In genomic region chr15:101129851-101130250, GRCh38 we compare ENCODE assay signal across 13 cellular contexts.
A peak's percentile ranks its signal among the peaks of the same experiment; 100 is the strongest.
DNase-seq lines count a peak whose midpoint lies in the region; ATAC-seq, FAIRE-seq and TF ChIP-seq lines count a peak whose summit lies in the region.
"Had no signal": no experiment of that assay in that cellular context is flagged by ENCODE, and none has a peak within 500 bp of the region (broad histone marks: within the 10 kb centered on the region; RNA-seq: fewer than 3 reads in every experiment).

No MANE protein-coding gene starts in this region.

- CTCF ChIA-PET in HepG2 (lab: Yijun Ruan, JAX; ENCODE audit: low intra/inter-chr PET ratio, low total read pairs) = no interaction called here

- no peak overlapping the region for H3K27ac ChIP-seq in HepG2 (ENCODE audit: extremely low read length, insufficient read depth, low read length)
- no peak overlapping the region for H3K27ac ChIP-seq in right lobe of liver
- H3K27ac ChIP-seq in vagina = no peak overlapping the region

- H3K27me3 Mint-ChIP-seq in IgD-negative memory B cell = peaks cover 3% of the 10 kb centered on the region
- no peaks in the 10 kb centered on the region for H3K27me3 Mint-ChIP-seq in T-helper 17 cell

- TF ChIP-seq POLR2A in HepG2 (IDR thresholded peaks at IDR 0.05; ENCODE audit: insufficient read depth in 1 of 2, low read depth in 2 of 2, low read length in 2 of 2) (no peak), right lobe of liver (IDR thresholded peaks at IDR 0.05) (no peak), vagina (IDR thresholded peaks at IDR 0.05) (no peak)

- H3K27me3 ChIP-seq in HepG2 (ENCODE audit: control insufficient read depth in 1 of 2, insufficient read depth in 2 of 2, low read length in 2 of 2) = peaks cover 2 to 22% of the 10 kb centered on the region in 2 experiments; a peak in 3 of 5 replicates
- H3K27me3 ChIP-seq in right lobe of liver = no peaks in the 10 kb centered on the region
- H3K27me3 ChIP-seq in vagina = no peaks in the 10 kb centered on the region
- H3K27me3 ChIP-seq: BE2C had no signal

- H3K36me3 Mint-ChIP-seq in IgD-negative memory B cell = peaks cover 2% of the 10 kb centered on the region
- no peaks in the 10 kb centered on the region for H3K36me3 Mint-ChIP-seq in T-helper 17 cell (ENCODE audit: low read depth)

- no peak for TF ChIP-seq RAD21 in HepG2 (CRISPR knock-in tag; IDR thresholded peaks at IDR 0.05)

- H3K4me3 Mint-ChIP-seq in IgD-negative memory B cell (peak overlapping the region in 3 of 4 donors; percentile 16 to 73 (median 64)), T-helper 17 cell (no peak overlapping the region)

- POLR2A ChIA-PET in HepG2 (lab: Yijun Ruan, JAX) = no interaction called here

- no peak for ATAC-seq in HepG2
- no peak for ATAC-seq in right lobe of liver
- no peak for ATAC-seq in T-helper 17 cell

- H3K4me3 ChIP-seq in HepG2 (replicated peaks in 1 of 3; ENCODE audit: insufficient read depth in 1 of 3, low read depth in 2 of 3, low read length in 3 of 3) (no peak overlapping the region), right lobe of liver (no peak overlapping the region), vagina (no peak overlapping the region)

- TF ChIP-seq CTCF in HepG2 (CRISPR knock-in tag; IDR thresholded peaks at IDR 0.05) = no peak
- no peak for TF ChIP-seq CTCF in right lobe of liver (IDR thresholded peaks at IDR 0.05)
- TF ChIP-seq CTCF in vagina (IDR thresholded peaks at IDR 0.05) = no peak

- DNase-seq in HepG2 (ENCODE audit: low spot score) = no peak
- DNase-seq in right lobe of liver = no peak
- DNase-seq in T-helper 17 cell = no peak
- no peak for DNase-seq in Kasumi-1 (lab: John Stamatoyannopoulos, UW)
- DNase-seq in SW480 (ENCODE audit: low spot score) = no peak
- DNase-seq in vagina (ENCODE audit: extremely low spot score in 2 of 2) = no peak
- DNase-seq: BE2C, H7, NCI-H187 treated with DMSO at 0.1 percent for 48 hours, NCI-H446, SIG-M5 had no signal

- no peaks in the 10 kb centered on the region for H3K36me3 ChIP-seq in HepG2 (replicated peaks in 1 of 2; ENCODE audit: control insufficient read depth in 1 of 2, insufficient read depth in 2 of 2, low read length in 2 of 2)
- H3K36me3 ChIP-seq in right lobe of liver = no peaks in the 10 kb centered on the region
- H3K36me3 ChIP-seq in vagina = no peaks in the 10 kb centered on the region
- H3K36me3 ChIP-seq: BE2C had no signal

- H3K9me3 Mint-ChIP-seq in IgD-negative memory B cell = peaks cover 0 to 2% (median 0%) of the 10 kb centered on the region in 3 donors

- no peak overlapping the region for H3K4me2 ChIP-seq in HepG2 (ENCODE audit: low read depth, low read length)

- no peak overlapping the region for H3K9ac ChIP-seq in HepG2 (ENCODE audit: insufficient read depth, low read depth, low read length)

- no TSS peak for BruUV-seq in HepG2 (replicated peaks; lab: Mats Ljungman, UMichigan)

- TF ChIP-seq EP300 in HepG2 (IDR thresholded peaks at IDR 0.05; ENCODE audit: low read depth in 2 of 2, low read length in 2 of 2) (no peak), HepG2 (CRISPR knock-in tag; IDR thresholded peaks at IDR 0.05; ENCODE audit: borderline replicate concordance) (no peak)

- H3K9me3 ChIP-seq in HepG2 (ENCODE audit: low read length) = no peaks in the 10 kb centered on the region
- H3K9me3 ChIP-seq in right lobe of liver = no peaks in the 10 kb centered on the region
- H3K9me3 ChIP-seq in T-helper 17 cell (ENCODE audit: control insufficient read depth, low read length, poor library complexity, severe bottlenecking) = no peaks in the 10 kb centered on the region
- no peaks in the 10 kb centered on the region for H3K9me3 ChIP-seq in vagina
- H3K9me3 ChIP-seq: BE2C had no signal

- intact Hi-C loops in HepG2 (cut with micrococcal nuclease; ENCODE audit: unreplicated experiment) = loop anchor here (5.0 to 10.0 kb wide), 2 partner anchors 38 to 125 kb away; partner anchors contain the start of gene CHSY1
- intact Hi-C loops in right lobe of liver (cut with DNase I) = no loop called here
- intact Hi-C loops in vagina (cut with DNase I) = no loop called here

- in situ Hi-C loops in HepG2 (cut with HindIII; ENCODE audit: extremely low pct_ligation_motif_present, low pct_unique_long_range_greater_than_20kb) = loop anchor here (5.0 kb wide), 1 partner anchor 38 kb away; no protein-coding TSS in a partner anchor

- no peak overlapping the region for H2AFZ ChIP-seq in HepG2 (ENCODE audit: low read length)

- H3K79me2 ChIP-seq in HepG2 (ENCODE audit: insufficient read depth, low read length) = no peaks in the 10 kb centered on the region

- peak overlapping the region in 2 of 3 donors; percentile 1 to 36 for H3K27ac Mint-ChIP-seq in IgD-negative memory B cell
- H3K27ac Mint-ChIP-seq in T-helper 17 cell = peak overlapping the region; percentile 85

- WGBS in HepG2 (ENCODE audit: low lambda C conversion rate) = 59% methylated on average over 4 of the region's 4 CpGs
- 81% methylated on average over 4 of the region's 4 CpGs for WGBS in right lobe of liver (ENCODE audit: insufficient coverage, low coverage, low lambda C conversion rate, missing lambda C conversion rate)

- H3K4me1 Mint-ChIP-seq in IgD-negative memory B cell (peaks cover 42 to 55% (median 48%) of the 10 kb centered on the region in 3 donors), T-helper 17 cell (peaks cover 23% of the 10 kb centered on the region)

- H3K4me1 ChIP-seq in HepG2 (ENCODE audit: insufficient read depth, low read length) (peaks cover 37% of the 10 kb centered on the region), right lobe of liver (peaks cover 0 to 10% (median 0%) of the 10 kb centered on the region in 4 donors), vagina (peaks cover 20% of the 10 kb centered on the region)

- H4K20me1 ChIP-seq in HepG2 (ENCODE audit: insufficient read depth, low read length) = no peaks in the 10 kb centered on the region

- FAIRE-seq in HepG2 (lab: Jason Lieb, UNC) = no peak
- FAIRE-seq: GM18507 had no signal

TF ChIP-seq in HepG2, 621 proteins besides CTCF, POLR2A, EP300 and RAD21:
- TF ChIP-seq PHF21A (CRISPR knock-in tag; IDR thresholded peaks at IDR 0.05) (no peak), KDM2A (CRISPR knock-in tag; IDR thresholded peaks at IDR 0.05; ENCODE audit: borderline replicate concordance, low read depth) (no peak), KAT2B (IDR thresholded peaks at IDR 0.05; ENCODE audit: borderline replicate concordance, low read depth, low read length) (no peak), ZNF7 (CRISPR knock-in tag; IDR thresholded peaks at IDR 0.05) (peak; percentile 74), ZNF232 (CRISPR knock-in tag; IDR thresholded peaks at IDR 0.05; ENCODE audit: borderline replicate concordance) (no peak), ZNF335 (CRISPR knock-in tag; IDR thresholded peaks at IDR 0.05) (no peak), SRY (CRISPR knock-in tag; IDR thresholded peaks at IDR 0.05) (no peak)
- TF ChIP-seq, protein P1, sequence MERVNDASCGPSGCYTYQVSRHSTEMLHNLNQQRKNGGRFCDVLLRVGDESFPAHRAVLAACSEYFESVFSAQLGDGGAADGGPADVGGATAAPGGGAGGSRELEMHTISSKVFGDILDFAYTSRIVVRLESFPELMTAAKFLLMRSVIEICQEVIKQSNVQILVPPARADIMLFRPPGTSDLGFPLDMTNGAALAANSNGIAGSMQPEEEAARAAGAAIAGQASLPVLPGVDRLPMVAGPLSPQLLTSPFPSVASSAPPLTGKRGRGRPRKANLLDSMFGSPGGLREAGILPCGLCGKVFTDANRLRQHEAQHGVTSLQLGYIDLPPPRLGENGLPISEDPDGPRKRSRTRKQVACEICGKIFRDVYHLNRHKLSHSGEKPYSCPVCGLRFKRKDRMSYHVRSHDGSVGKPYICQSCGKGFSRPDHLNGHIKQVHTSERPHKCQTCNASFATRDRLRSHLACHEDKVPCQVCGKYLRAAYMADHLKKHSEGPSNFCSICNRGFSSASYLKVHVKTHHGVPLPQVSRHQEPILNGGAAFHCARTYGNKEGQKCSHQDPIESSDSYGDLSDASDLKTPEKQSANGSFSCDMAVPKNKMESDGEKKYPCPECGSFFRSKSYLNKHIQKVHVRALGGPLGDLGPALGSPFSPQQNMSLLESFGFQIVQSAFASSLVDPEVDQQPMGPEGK (CRISPR knock-in tag; IDR thresholded peaks at IDR 0.05) = no peak
